ENCODE assay signal across 8 cellular contexts in genomic region chr6:96521625-96522468, GRCh38. TPM values are rescaled to one million over a fixed set of nuclear protein-coding genes. Genes with fewer than 3 reads are reported as not detected.
A peak's percentile ranks its signal among the peaks of the same experiment; 100 is the strongest.
DNase-seq lines count a peak whose midpoint lies in the region; ATAC-seq and TF ChIP-seq lines count a peak whose summit lies in the region.

UFL1 (plus strand) TSS chr6:96521806; CDS start chr6:96521874, 68 bp downstream.

- peak within 1 kb of the TSS; percentile 99 for H3K27ac ChIP-seq in cardiac muscle cell
- H3K27ac ChIP-seq in parathyroid adenoma, result peak within 1 kb of the TSS; percentile 87
- peak within 1 kb of the TSS; percentile 89 to 99 (median 97) for H3K27ac ChIP-seq in tibial nerve

- TF ChIP-seq CTCF in GM12864 (IDR thresholded peaks at IDR 0.05; ENCODE audit: low read depth, low read length, missing control alignments) (no peak), cardiac muscle cell (IDR thresholded peaks at IDR 0.05; ENCODE audit: low read depth, low read length) (no peak), parathyroid adenoma (IDR thresholded peaks at IDR 0.05) (no peak), tibial nerve (IDR thresholded peaks at IDR 0.05) (peak in 2 of 5 experiments; percentile 21 to 55)

- H3K4me2 ChIP-seq in parathyroid adenoma (ENCODE audit: low read length), result peak within 1 kb of the TSS; percentile 55

- H3K4me1 ChIP-seq in cardiac muscle cell (ENCODE audit: low read depth) (peaks cover 13% of the 10 kb centered on the region), parathyroid adenoma (no peaks in the 10 kb centered on the region), tibial nerve (peaks cover 0 to 38% (median 12%) of the 10 kb centered on the region in 4 donors)

- peaks cover 20% of the 10 kb centered on the region for H3K4me1 Mint-ChIP-seq in activated naive CD8-positive, alpha-beta T cell treated with anti-CD3 and anti-CD28 coated beads, Interleukin-2, amount 50 U/mL, for 24 hours

- peak within 1 kb of the TSS; percentile 97 for H3K4me3 Mint-ChIP-seq in activated naive CD8-positive, alpha-beta T cell treated with anti-CD3 and anti-CD28 coated beads, Interleukin-2, amount 50 U/mL, for 24 hours

- peak within 1 kb of the TSS; percentile 94 for H3K27ac Mint-ChIP-seq in activated naive CD8-positive, alpha-beta T cell treated with anti-CD3 and anti-CD28 coated beads, Interleukin-2, amount 50 U/mL, for 24 hours

- peak; percentile 96 for ATAC-seq in HG02759 (IDR thresholded peaks at IDR 0.05; ENCODE audit: unreplicated experiment)
- ATAC-seq in activated naive CD8-positive, alpha-beta T cell treated with anti-CD3 and anti-CD28 coated beads, Interleukin-2, amount 50 U/mL, for 24 hours, result peak; percentile 97

- peak; percentile 83 to 87 for TF ChIP-seq POLR2A in tibial nerve (IDR thresholded peaks at IDR 0.05)

- 1% methylated on average over 56 to 64 of the region's 64 CpGs for WGBS in tibial nerve, 2 donors

- H2AFZ ChIP-seq in parathyroid adenoma, result peak within 1 kb of the TSS; percentile 94

- peaks cover 23% of the 10 kb centered on the region for H3K36me3 ChIP-seq in cardiac muscle cell
- no peaks in the 10 kb centered on the region for H3K36me3 ChIP-seq in parathyroid adenoma (ENCODE audit: control insufficient read depth, insufficient read depth, low read length)
- peaks cover 0 to 22% (median 0%) of the 10 kb centered on the region in 3 donors for H3K36me3 ChIP-seq in tibial nerve

- H3K9me3 ChIP-seq in cardiac muscle cell (ENCODE audit: low read depth), result no peaks in the 10 kb centered on the region
- no peaks in the 10 kb centered on the region for H3K9me3 ChIP-seq in parathyroid adenoma (ENCODE audit: control insufficient read depth, low read length)
- H3K9me3 ChIP-seq in tibial nerve, result no peaks in the 10 kb centered on the region

- TF ChIP-seq EP300 in tibial nerve (IDR thresholded peaks at IDR 0.05), result peak; percentile 13 to 98

- H3K9ac ChIP-seq in parathyroid adenoma, result peak within 1 kb of the TSS; percentile 87

- no peaks in the 10 kb centered on the region for H3K79me2 ChIP-seq in parathyroid adenoma

- DNase-seq in GM12864 (ENCODE audit: low read depth) (peak; percentile 86), NCI-H1417 (lab: John Stamatoyannopoulos, UW) (peak; percentile 91 to 95 (median 94)), SW 1271 (lab: John Stamatoyannopoulos, UW) (peak; percentile 77 to 90), cardiac muscle cell (ENCODE audit: low read depth in 1 of 2, low spot score in 1 of 2) (peak; percentile 95 to 97), tibial nerve (ENCODE audit: low spot score in 2 of 2) (peak; percentile 87 to 90)
- DNase-seq in activated naive CD8-positive, alpha-beta T cell treated with anti-CD3 and anti-CD28 coated beads, Interleukin-2, amount 50 U/mL, for 24 hours, result peak; percentile 94

- H3K27me3 ChIP-seq in cardiac muscle cell (no peaks in the 10 kb centered on the region), parathyroid adenoma (ENCODE audit: control insufficient read depth, insufficient read depth, low read length) (no peaks in the 10 kb centered on the region), tibial nerve (no peaks in the 10 kb centered on the region)

- H3K27me3 Mint-ChIP-seq in activated naive CD8-positive, alpha-beta T cell treated with anti-CD3 and anti-CD28 coated beads, Interleukin-2, amount 50 U/mL, for 24 hours, result no peaks in the 10 kb centered on the region

- H3K4me3 ChIP-seq in GM12864 (ENCODE audit: low read depth, low read length) (peak within 1 kb of the TSS; percentile 98), cardiac muscle cell (peak within 1 kb of the TSS; percentile 85), parathyroid adenoma (ENCODE audit: low read depth, low read length) (peak within 1 kb of the TSS; percentile 92), tibial nerve (peak within 1 kb of the TSS; percentile 61 to 94 (median 88))

- H3K9me3 Mint-ChIP-seq in activated naive CD8-positive, alpha-beta T cell treated with anti-CD3 and anti-CD28 coated beads, Interleukin-2, amount 50 U/mL, for 24 hours, result no peaks in the 10 kb centered on the region

- peaks cover 16% of the 10 kb centered on the region for H3K36me3 Mint-ChIP-seq in activated naive CD8-positive, alpha-beta T cell treated with anti-CD3 and anti-CD28 coated beads, Interleukin-2, amount 50 U/mL, for 24 hours (ENCODE audit: low read depth)

RNA-seq across cellular contexts. Expression of gene UFL1, which starts in this region (rescaled TPM):
- 17.5 and 26.2 TPM in 2 replicates for total RNA-seq in cardiac muscle cell
- polyA plus RNA-seq in cardiac muscle cell, result 18.7 and 37.4 TPM in 2 replicates
- 10 to 100 TPM; 16.5 to 29.7 (median 24.4) TPM for total RNA-seq in tibial nerve

Comparison
In these comparisons a context has a peak if more than half of its experiments do, and no peak if none do; other contexts are left out.
1. Peak in every context shown above with its lines: DNase-seq, ATAC-seq, H3K4me3 ChIP-seq and H3K27ac ChIP-seq.